In the genomic region with DNA sequence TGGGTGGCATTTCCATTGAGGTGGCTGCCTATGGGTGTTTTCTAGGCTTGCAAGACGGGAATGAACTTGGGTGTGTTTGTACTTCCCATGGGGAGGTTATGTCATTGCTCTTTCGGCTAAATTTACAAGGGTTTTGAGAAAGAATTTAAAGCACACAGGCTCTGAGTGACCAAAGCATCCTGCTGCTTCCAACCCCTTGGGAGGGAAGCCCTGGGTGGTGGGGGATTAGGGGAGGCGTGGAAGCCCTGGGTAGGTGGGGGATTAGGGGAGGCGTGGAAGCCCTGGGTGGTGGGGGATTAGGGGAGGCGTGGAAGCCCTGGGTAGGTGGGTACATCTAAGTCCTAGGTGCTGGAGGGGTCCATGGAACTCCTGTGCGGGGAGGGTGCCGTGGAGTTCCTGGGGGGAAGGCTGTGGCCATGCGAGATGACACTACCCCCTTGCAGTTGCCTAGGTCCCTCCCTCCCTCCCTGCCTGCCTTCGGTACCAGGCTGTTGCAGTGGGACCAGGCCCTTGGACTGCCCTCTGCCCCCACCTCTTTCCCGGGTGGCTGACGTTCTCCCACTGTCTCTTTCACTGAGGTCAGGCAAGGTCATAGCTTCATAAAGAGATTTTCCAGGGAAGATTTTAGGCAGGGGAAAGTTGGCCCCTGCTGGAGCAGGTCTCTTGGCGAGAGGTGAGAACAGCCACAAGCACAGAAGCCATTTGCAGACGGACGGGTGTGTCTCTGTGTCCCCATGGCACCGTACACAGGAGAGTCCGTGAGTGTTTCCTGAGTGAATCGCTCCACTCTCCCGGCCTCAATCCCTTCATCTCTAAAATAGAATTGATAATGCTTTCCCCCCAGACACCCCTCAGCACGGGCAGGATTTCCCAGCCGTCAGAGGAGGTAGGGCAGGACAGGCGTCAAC, we compare ENCODE assay signal across 12 cellular contexts. TPM values are rescaled to one million over a fixed set of nuclear protein-coding genes. Genes with fewer than 3 reads are reported as not detected.
"Had no signal": no experiment of that assay in that cellular context is flagged by ENCODE, and none has a peak within 500 bp of the region (broad histone marks: within the 10 kb centered on the region; RNA-seq: fewer than 3 reads in every experiment).

No MANE protein-coding gene starts in this region.

- ATAC-seq: stimulated activated naive CD8-positive, alpha-beta T cell treated with anti-CD3 and anti-CD28 coated beads, Interleukin-15, Interleukin-2, amounts not matched to agents 100 U/mL and 50 U/mL, for 24 hours had no signal

- H3K9me3 ChIP-seq: heart left ventricle, thoracic aorta had no signal

- H3K4me3 ChIP-seq: heart left ventricle, thoracic aorta had no signal

- H3K36me3 ChIP-seq: heart left ventricle, thoracic aorta had no signal

- DNase-seq: activated CD4-positive, alpha-beta T cell treated with anti-CD3 and anti-CD28 coated beads for 4 hours; foreskin melanocyte; kidney; midbrain; nucleus accumbens; stimulated activated CD4-positive, alpha-beta T cell treated with anti-CD3 and anti-CD28 coated beads, Interleukin-2, amount 100 ng/mL, for 48 hours; stimulated activated naive CD8-positive, alpha-beta T cell treated with anti-CD3 and anti-CD28 coated beads, Interleukin-15, Interleukin-2, amounts not matched to agents 100 U/mL and 50 U/mL, for 24 hours had no signal

- H3K27ac ChIP-seq: thoracic aorta had no signal

- H3K27me3 ChIP-seq: heart left ventricle had no signal

RNA-seq across cellular contexts. Expression of a gene that starts 19.5 kb away (rescaled TPM):
- total RNA-seq: bronchial epithelial cell, pulmonary artery endothelial cell, SK-MEL-5 had no signal
